1 cellular context compared by ENCODE assay signal in genomic region chr21:7947422-7947821, GRCh38.
TF ChIP-seq lines count a peak whose summit lies in the region.

No MANE protein-coding gene starts in this region.

TF ChIP-seq in GM23338, 12 proteins besides CTCF, POLR2A, EP300 and RAD21 (continued from another document):
- TF ChIP-seq, protein P1, sequence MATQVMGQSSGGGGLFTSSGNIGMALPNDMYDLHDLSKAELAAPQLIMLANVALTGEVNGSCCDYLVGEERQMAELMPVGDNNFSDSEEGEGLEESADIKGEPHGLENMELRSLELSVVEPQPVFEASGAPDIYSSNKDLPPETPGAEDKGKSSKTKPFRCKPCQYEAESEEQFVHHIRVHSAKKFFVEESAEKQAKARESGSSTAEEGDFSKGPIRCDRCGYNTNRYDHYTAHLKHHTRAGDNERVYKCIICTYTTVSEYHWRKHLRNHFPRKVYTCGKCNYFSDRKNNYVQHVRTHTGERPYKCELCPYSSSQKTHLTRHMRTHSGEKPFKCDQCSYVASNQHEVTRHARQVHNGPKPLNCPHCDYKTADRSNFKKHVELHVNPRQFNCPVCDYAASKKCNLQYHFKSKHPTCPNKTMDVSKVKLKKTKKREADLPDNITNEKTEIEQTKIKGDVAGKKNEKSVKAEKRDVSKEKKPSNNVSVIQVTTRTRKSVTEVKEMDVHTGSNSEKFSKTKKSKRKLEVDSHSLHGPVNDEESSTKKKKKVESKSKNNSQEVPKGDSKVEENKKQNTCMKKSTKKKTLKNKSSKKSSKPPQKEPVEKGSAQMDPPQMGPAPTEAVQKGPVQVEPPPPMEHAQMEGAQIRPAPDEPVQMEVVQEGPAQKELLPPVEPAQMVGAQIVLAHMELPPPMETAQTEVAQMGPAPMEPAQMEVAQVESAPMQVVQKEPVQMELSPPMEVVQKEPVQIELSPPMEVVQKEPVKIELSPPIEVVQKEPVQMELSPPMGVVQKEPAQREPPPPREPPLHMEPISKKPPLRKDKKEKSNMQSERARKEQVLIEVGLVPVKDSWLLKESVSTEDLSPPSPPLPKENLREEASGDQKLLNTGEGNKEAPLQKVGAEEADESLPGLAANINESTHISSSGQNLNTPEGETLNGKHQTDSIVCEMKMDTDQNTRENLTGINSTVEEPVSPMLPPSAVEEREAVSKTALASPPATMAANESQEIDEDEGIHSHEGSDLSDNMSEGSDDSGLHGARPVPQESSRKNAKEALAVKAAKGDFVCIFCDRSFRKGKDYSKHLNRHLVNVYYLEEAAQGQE (IDR thresholded peaks at IDR 0.05; ENCODE audit: unreplicated experiment) = no peak
- TF ChIP-seq POLR2AphosphoS5 (IDR thresholded peaks at IDR 0.05; ENCODE audit: low read depth) (no peak), CREB1 (CRISPR knock-in tag; IDR thresholded peaks at IDR 0.05; ENCODE audit: low read depth) (no peak)
- TF ChIP-seq, protein P2, sequence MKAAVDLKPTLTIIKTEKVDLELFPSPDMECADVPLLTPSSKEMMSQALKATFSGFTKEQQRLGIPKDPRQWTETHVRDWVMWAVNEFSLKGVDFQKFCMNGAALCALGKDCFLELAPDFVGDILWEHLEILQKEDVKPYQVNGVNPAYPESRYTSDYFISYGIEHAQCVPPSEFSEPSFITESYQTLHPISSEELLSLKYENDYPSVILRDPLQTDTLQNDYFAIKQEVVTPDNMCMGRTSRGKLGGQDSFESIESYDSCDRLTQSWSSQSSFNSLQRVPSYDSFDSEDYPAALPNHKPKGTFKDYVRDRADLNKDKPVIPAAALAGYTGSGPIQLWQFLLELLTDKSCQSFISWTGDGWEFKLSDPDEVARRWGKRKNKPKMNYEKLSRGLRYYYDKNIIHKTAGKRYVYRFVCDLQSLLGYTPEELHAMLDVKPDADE (IDR thresholded peaks at IDR 0.05) = no peak
